Comparison of ENCODE assay signal across 23 cellular contexts in genomic region chr1:2948001-2948750, GRCh38.
DNase-seq lines count a peak whose midpoint lies in the region; ATAC-seq, FAIRE-seq and TF ChIP-seq lines count a peak whose summit lies in the region.
"Had no signal": no experiment of that assay in that cellular context is flagged by ENCODE, and none has a peak within 500 bp of the region (broad histone marks: within the 10 kb centered on the region; RNA-seq: fewer than 3 reads in every experiment).

No MANE protein-coding gene starts in this region.

- FAIRE-seq in kidney (lab: Jason Lieb, UNC), result no peak
- FAIRE-seq: GM12878 had no signal

- H3K27me3 ChIP-seq in BLaER1 (peaks cover 40% of the 10 kb centered on the region), RWPE2 (ENCODE audit: insufficient read depth, poor library complexity, severe bottlenecking) (peaks cover 46% of the 10 kb centered on the region)

- H3K4me1 ChIP-seq in BLaER1 (peaks cover 38% of the 10 kb centered on the region), RWPE2 (ENCODE audit: insufficient read depth, poor library complexity, severe bottlenecking) (no peaks in the 10 kb centered on the region), kidney (ENCODE audit: control insufficient read depth in 1 of 2, insufficient read depth in 1 of 2, low read depth in 1 of 2, low read length in 2 of 2) (no peaks in the 10 kb centered on the region)
- H3K4me1 ChIP-seq: BE2C, Caco-2 had no signal

- intact Hi-C loops in kidney (cut with DNase I), result no loop called here
- intact Hi-C loops in posterior vena cava (cut with DNase I), result no loop called here

- H3K9ac ChIP-seq in BLaER1, result no peak overlapping the region
- H3K9ac ChIP-seq in kidney (ENCODE audit: low read length in 2 of 2), result no peak overlapping the region

- H3K27ac ChIP-seq in BLaER1, result no peak overlapping the region
- no peak overlapping the region for H3K27ac ChIP-seq in RWPE2 (ENCODE audit: poor library complexity, severe bottlenecking)
- no peak overlapping the region for H3K27ac ChIP-seq in kidney (ENCODE audit: low read depth in 2 of 2, low read length in 2 of 2)
- H3K27ac ChIP-seq: PC-9 had no signal

- peak overlapping the region; percentile 60 for H3K4me2 ChIP-seq in BLaER1
- H3K4me2 ChIP-seq: PC-9 had no signal

- H3K36me3 ChIP-seq in BLaER1 (no peaks in the 10 kb centered on the region), RWPE2 (ENCODE audit: low read depth) (no peaks in the 10 kb centered on the region), kidney (ENCODE audit: control insufficient read depth in 1 of 2, insufficient read depth in 2 of 2, low read length in 2 of 2) (no peaks in the 10 kb centered on the region)
- H3K36me3 ChIP-seq: BE2C had no signal

- DNase-seq in RWPE2 (ENCODE audit: low spot score), result peak; percentile 38
- DNase-seq in kidney, result peak; percentile 36
- DNase-seq in posterior vena cava (ENCODE audit: low spot score), result peak; percentile 42
- DNase-seq in HCEC 1CT, result no peak
- no peak for DNase-seq in midbrain (lab: John Stamatoyannopoulos, UW)
- no peak for DNase-seq in stimulated activated CD4-positive, alpha-beta T cell treated with anti-CD3 and anti-CD28 coated beads, Interleukin-4, amount 100 ng/mL, for 4 hours
- DNase-seq: BE2C; Caco-2; CD4-positive, alpha-beta T cell; DND-41; H7; KBM-7; NCI-H1092 treated with DMSO at 0.1 percent for 48 hours; NCI-H146; NCI-H2029; NCI-H226; NCI-H510A treated with DMSO at 0.1 percent for 48 hours; NCI-H748 treated with DMSO at 0.1 percent for 48 hours; PC-9; RPMI8226 had no signal

- peaks cover 6% of the 10 kb centered on the region for H3K9me3 ChIP-seq in BLaER1
- no peaks in the 10 kb centered on the region for H3K9me3 ChIP-seq in RWPE2 (ENCODE audit: severe bottlenecking)
- no peaks in the 10 kb centered on the region for H3K9me3 ChIP-seq in kidney (ENCODE audit: control insufficient read depth in 1 of 2, low read length in 2 of 2)
- H3K9me3 ChIP-seq: BE2C, Caco-2 had no signal

- H3K4me3 ChIP-seq in BLaER1, result no peak overlapping the region
- H3K4me3 ChIP-seq in RWPE2 (ENCODE audit: severe bottlenecking), result no peak overlapping the region
- H3K4me3 ChIP-seq in kidney (ENCODE audit: low read length in 2 of 2), result no peak overlapping the region
- H3K4me3 ChIP-seq: GM12878, PC-9 had no signal

- TF ChIP-seq CTCF in RWPE2 (IDR thresholded peaks at IDR 0.05; ENCODE audit: poor library complexity, severe bottlenecking), result no peak
- no peak for TF ChIP-seq CTCF in kidney (IDR thresholded peaks at IDR 0.05; ENCODE audit: borderline replicate concordance, extremely low read depth, insufficient read depth)

- peaks cover 10% of the 10 kb centered on the region; the same call in 1 of the 2 replicates for H4K20me1 ChIP-seq in BLaER1

- ATAC-seq in RWPE2 (ENCODE audit: low read depth) (no peak), GM21526 (IDR thresholded peaks at IDR 0.05; ENCODE audit: low FRiP score, unreplicated experiment) (no peak)
- ATAC-seq: GM12878 had no signal

Comparison
In these comparisons a context has a peak if more than half of its experiments do, and no peak if none do; other contexts are left out.
1. DNase-seq: peak in RWPE2 (single experiment), kidney (single experiment) and posterior vena cava (single experiment); none in HCEC 1CT (single experiment), midbrain (single experiment) and stimulated activated CD4-positive, alpha-beta T cell treated with anti-CD3 and anti-CD28 coated beads, Interleukin-4, amount 100 ng/mL, for 4 hours (0 of 2).